In genomic region chr9:114163517-114163924, GRCh38 we compare ENCODE assay signal across 9 cellular contexts. TPM values are rescaled to one million over a fixed set of nuclear protein-coding genes. Genes with fewer than 3 reads are reported as not detected.
DNase-seq lines count a peak whose midpoint lies in the region; ATAC-seq lines count a peak whose summit lies in the region.
"Had no signal": no experiment of that assay in that cellular context is flagged by ENCODE, and none has a peak within 500 bp of the region (broad histone marks: within the 10 kb centered on the region; RNA-seq: fewer than 3 reads in every experiment).

No MANE protein-coding gene starts in this region.

- peaks cover 20% of the 10 kb centered on the region for H3K4me1 ChIP-seq in ACC112 (ENCODE audit: control insufficient read depth, insufficient read depth, low read length, unreplicated experiment)
- H3K4me1 ChIP-seq in mesodermal cell (ENCODE audit: control insufficient read depth, insufficient read depth, low read length, poor library complexity, severe bottlenecking): peaks cover 42% of the 10 kb centered on the region

- H3K79me2 ChIP-seq in ACC112 (ENCODE audit: control insufficient read depth, insufficient read depth, low read length, unreplicated experiment): no peaks in the 10 kb centered on the region

- in situ Hi-C loops in KBM-7 (cut with MboI; ENCODE audit: low pct_unique_long_range_greater_than_20kb, low sequenced_read_pairs): no loop called here

- peak overlapping the region; percentile 57; the same call in 1 of the 2 replicates for H3K4me3 ChIP-seq in ACC112 (ENCODE audit: low read depth, low read length)
- no peak overlapping the region for H3K4me3 ChIP-seq in mesodermal cell (ENCODE audit: extremely low read depth, insufficient read depth, low read length, poor library complexity, severe bottlenecking)

- H3K27ac ChIP-seq in ACC112 (ENCODE audit: low read depth, low read length) (no peak overlapping the region), mesodermal cell (ENCODE audit: low read depth, low read length, severe bottlenecking) (peak overlapping the region; percentile 23)

- H3K27me3 ChIP-seq in ACC112 (ENCODE audit: insufficient read depth, low read length): no peaks in the 10 kb centered on the region

- no peaks in the 10 kb centered on the region for H3K9me3 ChIP-seq in mesodermal cell (ENCODE audit: control insufficient read depth, low read length)

- no peak overlapping the region for H2AFZ ChIP-seq in ACC112 (ENCODE audit: low read length, unreplicated experiment)

- DNase-seq in M059J (ENCODE audit: low read depth) (peak; percentile 41), epidermal melanocyte (ENCODE audit: insufficient read length, low spot score) (peak; percentile 70), NCI-H2081 (lab: John Stamatoyannopoulos, UW) (no peak), KBM-7 (no peak)
- DNase-seq: CD8-positive, alpha-beta memory T cell had no signal

- ATAC-seq in GM21529 (IDR thresholded peaks at IDR 0.05; ENCODE audit: unreplicated experiment) (no peak), GM18858 (IDR thresholded peaks at IDR 0.05; ENCODE audit: unreplicated experiment) (no peak)

- 0 out of 2 replicates have a peak, but pooled peaks cover 2% of the 10 kb centered on the region for H3K36me3 ChIP-seq in ACC112 (ENCODE audit: insufficient read depth, low read length)
- peaks cover 45% of the 10 kb centered on the region for H3K36me3 ChIP-seq in mesodermal cell (ENCODE audit: control insufficient read depth, insufficient read depth, low read length)

- WGBS in mesodermal cell (ENCODE audit: insufficient coverage in 2 of 2), 2 experiments: 12 to 24% methylated on average over 10 to 11 of the region's 13 CpGs

RNA-seq across cellular contexts. Expression of gene COL27A1, which starts 8.2 kb away (rescaled TPM):
- total RNA-seq in M059J (2014; rRNA removed; shearing (Covaris generic)): 0.44 and 2.0 TPM in 2 replicates
- polyA plus RNA-seq in mesodermal cell (2013, experiment 1 of 2): 39.0 TPM
- 31.8 TPM for polyA plus RNA-seq in mesodermal cell (2013, experiment 2 of 2)
- polyA plus RNA-seq: CD8-positive, alpha-beta memory T cell had no signal

Comparison
In these comparisons a context has a peak if more than half of its experiments do, and no peak if none do; other contexts are left out.
1. DNase-seq: peak in M059J (single experiment) and epidermal melanocyte (single experiment); none in NCI-H2081 (0 of 2) and KBM-7 (single experiment).